In the genomic region with DNA sequence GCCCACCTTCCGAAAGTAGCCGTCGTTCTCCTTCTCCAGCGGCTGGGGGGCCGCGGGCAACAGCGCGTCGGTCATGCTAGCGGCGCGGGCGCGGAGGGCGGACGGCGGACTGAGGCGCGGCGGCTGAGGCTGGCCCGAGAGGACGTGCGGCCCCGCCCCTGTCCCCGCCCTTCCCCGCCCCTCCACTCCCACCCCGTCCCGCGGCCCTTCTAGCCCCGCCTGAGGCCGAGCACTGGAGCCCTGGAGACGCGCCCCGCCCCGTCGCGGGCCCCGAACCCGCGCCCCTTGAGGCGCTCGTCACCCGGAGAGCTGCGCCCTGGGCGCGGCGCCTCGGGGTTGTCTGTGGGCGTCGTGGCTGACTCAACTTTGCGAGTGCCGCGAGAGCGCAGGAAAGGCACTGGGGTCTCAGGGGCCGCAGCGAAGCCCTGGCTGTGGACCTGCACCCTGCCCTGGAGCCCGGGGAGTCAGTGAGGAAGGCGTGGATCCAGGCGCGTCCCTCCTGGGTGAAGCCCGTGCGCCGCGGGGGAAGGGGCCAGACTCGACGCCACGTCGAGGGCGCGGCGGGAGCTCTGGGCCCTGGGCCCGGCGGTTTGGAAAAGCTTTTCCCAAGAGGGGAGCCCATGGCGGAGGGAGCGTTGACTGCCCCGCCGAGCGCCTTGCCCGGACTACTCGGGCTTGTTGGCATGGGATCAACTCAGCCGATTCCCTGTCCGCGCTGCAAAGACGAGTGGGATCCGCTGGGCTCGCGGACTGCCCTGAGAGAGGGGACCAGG, we compare ENCODE assay signal across 8 cellular contexts. TPM values are rescaled to one million over a fixed set of nuclear protein-coding genes. Genes with fewer than 3 reads are reported as not detected.
DNase-seq lines count a peak whose midpoint lies in the region; ATAC-seq, FAIRE-seq and TF ChIP-seq lines count a peak whose summit lies in the region.

Gene RHPN2 (minus strand): TSS at position 111 of the 773 bp plus-strand sequence. CDS start 36 bp downstream, at position 75.

- no peak within 1 kb of the TSS for H3K14ac ChIP-seq in H1 (ENCODE audit: insufficient read length)

- peak in 1 of 2 experiments; percentile 29; a peak in 1 of 3 replicates for TF ChIP-seq POLR2A in H1 (IDR thresholded peaks at IDR 0.05; ENCODE audit: control extremely low read depth in 1 of 2, low read depth in 2 of 2, low read length in 2 of 2)

- H4K20me1 ChIP-seq in H1 (replicated peaks in 1 of 2; ENCODE audit: control insufficient read depth in 1 of 2, insufficient read depth in 2 of 2, low read length in 2 of 2): peaks cover 3 to 5% of the 10 kb centered on the region in 2 experiments

- peak within 1 kb of the TSS; percentile 46 for H3K56ac ChIP-seq in H1 (replicated peaks; ENCODE audit: insufficient read length, low read depth, low read length)

- peak within 1 kb of the TSS; percentile 94 for H4K8ac ChIP-seq in H1 (ENCODE audit: extremely low read depth, insufficient read depth, low read length)

- no peak within 1 kb of the TSS for H3K27ac ChIP-seq in H1 (ENCODE audit: low read depth, low read length)

- H3K18ac ChIP-seq in H1 (ENCODE audit: extremely low read depth, low read length): peak within 1 kb of the TSS; percentile 87

- 0 out of 2 replicates have a peak within 1 kb of the TSS, but pooled peaks have one; percentile 4 for H2BK12ac ChIP-seq in H1 (ENCODE audit: low read depth, low read length)

- H2BK5ac ChIP-seq in H1 (ENCODE audit: low read depth, low read length): no peak within 1 kb of the TSS; the same call in 1 of the 2 replicates

- no peak within 1 kb of the TSS for H2BK20ac ChIP-seq in H1 (ENCODE audit: low read length)

- no peak within 1 kb of the TSS for H3K23ac ChIP-seq in H1 (ENCODE audit: insufficient read length)

- peaks cover 0 to 4% (median 3%) of the 10 kb centered on the region in 4 experiments; a peak in 4 of 7 replicates for H3K27me3 ChIP-seq in H1 (replicated peaks in 1 of 4; ENCODE audit: control insufficient read depth in 3 of 4, extremely low read depth in 1 of 4, insufficient read depth in 3 of 4, low read length in 3 of 4)

- H3K4me1 ChIP-seq in H1 (replicated peaks in 1 of 4; ENCODE audit: control insufficient read depth in 3 of 4, insufficient read depth in 4 of 4, low read length in 3 of 4): peaks cover 0 to 4% (median 0%) of the 10 kb centered on the region in 4 experiments; a peak in 1 of 7 replicates

- H3K9ac ChIP-seq in H1 (replicated peaks in 1 of 4; ENCODE audit: extremely low read depth in 1 of 4, low read depth in 3 of 4, low read length in 3 of 4): peak within 1 kb of the TSS; percentile 29 to 62 (median 48); a peak in 6 of 7 replicates

- H3K23me2 ChIP-seq in H1 (ENCODE audit: low read depth, low read length): peaks cover 3% of the 10 kb centered on the region; the same call in 1 of the 2 replicates

- peak; percentile 17 to 78 for DNase-seq in NCI-H187 (lab: John Stamatoyannopoulos, UW)
- no peak for DNase-seq in NCI-H187 treated with DMSO at 0.1 percent for 48 hours (lab: John Stamatoyannopoulos, UW)
- peak; percentile 65 for DNase-seq in NCI-H460 (ENCODE audit: extremely low read depth, low read depth)
- DNase-seq in activated CD4-positive, alpha-beta T cell treated with anti-CD3 and anti-CD28 coated beads, Interleukin-2, amount 50 U/mL, for 4 hours: peak; percentile 35 to 41
- peak in 1 of 2 experiments; percentile 82 for DNase-seq in H1 (ENCODE audit: low read depth in 1 of 2, low spot score in 2 of 2)
- peak; percentile 41 for DNase-seq in midbrain (lab: John Stamatoyannopoulos, UW)
- DNase-seq in stimulated activated CD8-positive, alpha-beta memory T cell treated with anti-CD3 and anti-CD28 coated beads, Interleukin-7, amount 100 ng/mL, for 4 hours (ENCODE audit: low read depth in 2 of 2): peak; percentile 22 to 43

- POLR2A ChIA-PET in H1 (lab: Charles Lee; ENCODE audit: partially characterized antibody): interaction anchor here (1.0 to 4.1 kb wide), 5 partner anchors 13 to 18 kb away, joined by 3 to 12 read pairs (median 3); partner anchors contain the start of gene GPATCH1

- no peak within 1 kb of the TSS for H2AK5ac ChIP-seq in H1 (ENCODE audit: low read depth, low read length)

- H3K4me3 ChIP-seq in H1 (ENCODE audit: extremely low read depth in 1 of 4, insufficient read depth in 2 of 4, low read depth in 3 of 4, low read length in 4 of 4): peak within 1 kb of the TSS; percentile 54 to 100 (median 75)

- no peaks in the 10 kb centered on the region for H3K36me3 ChIP-seq in H1 (ENCODE audit: control insufficient read depth in 2 of 4, insufficient read depth in 4 of 4, low read length in 3 of 4)

- no peak for TF ChIP-seq CTCF in H1 (IDR thresholded peaks at IDR 0.05; ENCODE audit: control extremely low read depth in 1 of 3, insufficient read depth in 1 of 3, low read depth in 1 of 3, low read length in 3 of 3)

- H3K4ac ChIP-seq in H1 (replicated peaks; ENCODE audit: insufficient read length, low read depth, low read length): no peak within 1 kb of the TSS

- no peaks in the 10 kb centered on the region for H3K9me3 ChIP-seq in H1 (ENCODE audit: insufficient read depth in 2 of 2, low read depth in 1 of 2, low read length in 1 of 2)

- ATAC-seq in HG02943 (IDR thresholded peaks at IDR 0.05; ENCODE audit: low read depth, unreplicated experiment): peak; percentile 80

- TF ChIP-seq RAD21 in H1 (IDR thresholded peaks at IDR 0.05 in 1 of 2, conservative IDR thresholded peaks at IDR 0.05 in 1 of 2; ENCODE audit: low read depth in 2 of 2, low read length in 2 of 2): no peak

- CTCF ChIA-PET in H1 (lab: Charles Lee; ENCODE audit: partially characterized antibody): interaction anchor here (0.7 kb wide), 1 partner anchor 26 kb away, joined by 3 read pairs; no protein-coding TSS in a partner anchor

- H4K91ac ChIP-seq in H1 (replicated peaks; ENCODE audit: insufficient read length, low read length): peak within 1 kb of the TSS; percentile 54

- peaks cover 5 to 39% of the 10 kb centered on the region in 2 experiments for H3K79me2 ChIP-seq in H1 (ENCODE audit: control insufficient read depth in 1 of 2, insufficient read depth in 2 of 2, low read length in 2 of 2)

- H2AFZ ChIP-seq in H1 (ENCODE audit: low read length): 0 out of 2 replicates have a peak within 1 kb of the TSS, but pooled peaks have one; percentile 5

- no peak for TF ChIP-seq EP300 in H1 (IDR thresholded peaks at IDR 0.05; ENCODE audit: borderline replicate concordance in 1 of 2, low read depth in 2 of 2, low read length in 2 of 2)

- no peak for FAIRE-seq in H1 (lab: Jason Lieb, UNC)

- H2BK15ac ChIP-seq in H1 (ENCODE audit: low read length): 0 out of 2 replicates have a peak within 1 kb of the TSS, but pooled peaks have one; percentile 46

- peaks cover 10% of the 10 kb centered on the region; the same call in 1 of the 2 replicates for H3K79me1 ChIP-seq in H1 (ENCODE audit: low read depth, low read length)

- H3K4me2 ChIP-seq in H1 (ENCODE audit: insufficient read depth in 1 of 2, low read depth in 2 of 2, low read length in 2 of 2): peak within 1 kb of the TSS; percentile 61 to 79

- no peak within 1 kb of the TSS for H2BK120ac ChIP-seq in H1 (replicated peaks; ENCODE audit: low read depth, low read length)

- WGBS in H1 (ENCODE audit: extremely low coverage in 1 of 2, insufficient coverage in 1 of 2, insufficient read length in 1 of 2, insufficient replicate concordance in 2 of 2, low coverage in 1 of 2, low lambda C conversion rate in 2 of 2, missing lambda C conversion rate in 1 of 2), 2 experiments: 7% methylated on average over 51 of the region's 87 CpGs; no CpG with 5 or more reads in 1 of the 2 experiments

- peak within 1 kb of the TSS; percentile 59 for H4K5ac ChIP-seq in H1 (ENCODE audit: insufficient read length, low read depth, low read length)

TF ChIP-seq in H1, 55 proteins besides CTCF, POLR2A, EP300 and RAD21 (continues in another document):
- no peak for TF ChIP-seq EZH2 (IDR thresholded peaks at IDR 0.05; ENCODE audit: low read depth, low read length, severe bottlenecking)
- peak; percentile 64; the same call in 1 of the 2 replicates for TF ChIP-seq RBBP5 (IDR thresholded peaks at IDR 0.05; ENCODE audit: borderline replicate concordance, low read depth, low read length)
- peak; percentile 51 for TF ChIP-seq TAF7 (optimal IDR thresholded peaks at IDR 0.05; ENCODE audit: borderline replicate concordance, low read depth, low read length)
- TF ChIP-seq, protein P1, sequence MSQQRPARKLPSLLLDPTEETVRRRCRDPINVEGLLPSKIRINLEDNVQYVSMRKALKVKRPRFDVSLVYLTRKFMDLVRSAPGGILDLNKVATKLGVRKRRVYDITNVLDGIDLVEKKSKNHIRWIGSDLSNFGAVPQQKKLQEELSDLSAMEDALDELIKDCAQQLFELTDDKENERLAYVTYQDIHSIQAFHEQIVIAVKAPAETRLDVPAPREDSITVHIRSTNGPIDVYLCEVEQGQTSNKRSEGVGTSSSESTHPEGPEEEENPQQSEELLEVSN (IDR thresholded peaks at IDR 0.05): no peak; the same call in 1 of the 2 replicates
- TF ChIP-seq CBX8 (IDR thresholded peaks at IDR 0.05; ENCODE audit: borderline replicate concordance, low read depth, low read length): no peak
- TF ChIP-seq PHF8 (conservative IDR thresholded peaks at IDR 0.05; ENCODE audit: low read depth, low read length): peak; percentile 38; the same call in 1 of the 2 replicates
- no peak for TF ChIP-seq RNF2 (IDR thresholded peaks at IDR 0.05; ENCODE audit: borderline replicate concordance, low read depth, low read length, missing control alignments, poor library complexity, severe bottlenecking)
- no peak for TF ChIP-seq SIX5 (IDR thresholded peaks at IDR 0.05; ENCODE audit: low read depth, low read length)
- TF ChIP-seq, protein P2, sequence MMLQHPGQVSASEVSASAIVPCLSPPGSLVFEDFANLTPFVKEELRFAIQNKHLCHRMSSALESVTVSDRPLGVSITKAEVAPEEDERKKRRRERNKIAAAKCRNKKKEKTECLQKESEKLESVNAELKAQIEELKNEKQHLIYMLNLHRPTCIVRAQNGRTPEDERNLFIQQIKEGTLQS (IDR thresholded peaks at IDR 0.05; ENCODE audit: insufficient read depth, low read depth, low read length): no peak
- TF ChIP-seq ZNF274 (IDR thresholded peaks at IDR 0.05; ENCODE audit: borderline replicate concordance, extremely low read depth, low read length): no peak

RNA-seq across cellular contexts. Expression of gene RHPN2, which starts in this region (rescaled TPM):
- 6.0 and 8.0 TPM in 2 replicates for total RNA-seq in NCI-H460 (2014; rRNA removed; shearing (Covaris generic))
- 5.0 and 6.2 TPM in 2 replicates for polyA plus RNA-seq in NCI-H460 (2014; cell fraction: nucleus; rRNA removed)
- 31.1 and 36.2 TPM in 2 replicates for total RNA-seq in H1 (2021; fragmentation: NEBNext Ultra II Directional; extraction: Animal tissue kit (Norgen Biotek cat#: 25700))
- polyA plus RNA-seq in H1 (2011; rRNA removed): 22.8 and 27.2 TPM in 2 replicates
- polyA plus RNA-seq in H1 (2011; cell fraction: cytosol; rRNA removed): 28.8 TPM
- polyA plus RNA-seq in H1 (2011; cell fraction: nucleus; rRNA removed): 26.0 TPM
- 23.3 to 37.2 TPM (median 28.3 TPM) in 4 replicates for polyA plus RNA-seq in H1 (2012, experiment 1 of 2)
- polyA plus RNA-seq in H1 (2012, experiment 2 of 2): 15.6 TPM
- polyA plus RNA-seq in H1 (2013, experiment 1 of 2): 14.1 TPM
- polyA plus RNA-seq in H1 (2013, experiment 2 of 2): 15.8 TPM
- polyA minus RNA-seq in H1 (2011; rRNA and poly(A)+ RNA removed): 29.3 and 36.6 TPM in 2 replicates
- 33.2 TPM for polyA minus RNA-seq in H1 (2011; cell fraction: cytosol; rRNA and poly(A)+ RNA removed)
- 18.1 TPM for polyA minus RNA-seq in H1 (2011; cell fraction: nucleus; rRNA and poly(A)+ RNA removed)
